In the genomic region with DNA sequence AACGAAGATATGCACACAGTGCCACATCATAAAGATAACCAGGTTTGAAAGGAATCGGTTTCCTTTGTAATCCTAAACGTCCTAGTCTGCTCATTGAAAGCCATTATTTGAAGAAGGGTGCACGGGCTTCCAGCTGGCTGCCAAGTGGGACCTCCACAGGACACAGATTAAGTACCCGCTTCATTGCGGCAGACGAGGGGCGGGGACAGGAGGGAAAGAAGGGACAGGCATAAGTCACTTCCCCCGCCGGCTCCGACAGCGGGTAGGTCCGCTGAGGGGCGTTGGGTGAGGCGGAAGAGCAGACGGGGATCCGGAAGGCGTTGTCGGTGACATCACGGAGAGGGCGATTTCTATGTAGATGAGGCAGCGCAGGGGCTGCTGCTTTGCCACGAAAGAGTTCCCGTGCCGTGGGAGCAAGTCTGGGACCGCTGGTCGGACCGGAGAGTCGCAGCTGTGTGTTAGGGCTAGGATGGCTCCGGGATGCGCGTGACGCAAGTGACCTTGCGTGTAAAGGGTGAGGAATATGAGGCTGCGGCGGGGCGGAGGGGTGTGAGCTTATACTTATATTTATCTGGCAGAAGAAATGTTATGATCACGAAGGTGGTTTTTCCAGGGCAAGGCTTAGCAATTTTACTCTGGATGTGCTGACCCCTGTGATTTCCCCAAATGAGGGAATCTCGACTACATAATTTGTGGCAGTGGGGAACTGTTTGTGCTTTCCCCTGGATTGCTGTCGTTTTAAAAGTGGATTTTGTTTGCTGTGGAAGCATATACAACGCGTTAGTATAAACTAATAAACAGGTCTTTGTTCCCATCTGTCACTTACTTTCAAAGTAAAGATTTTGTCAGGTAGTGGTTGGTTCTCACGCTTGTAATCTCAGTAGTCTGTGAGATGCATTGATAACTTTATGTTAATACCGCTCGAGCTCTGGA, we compare ENCODE assay signal across 1 cellular context.
TF ChIP-seq lines count a peak whose summit lies in the region.

No MANE protein-coding gene starts in this region.

TF ChIP-seq in HepG2, 621 proteins besides CTCF, POLR2A, EP300 and RAD21 (continued from another document and continues in another):
- TF ChIP-seq, protein P1, sequence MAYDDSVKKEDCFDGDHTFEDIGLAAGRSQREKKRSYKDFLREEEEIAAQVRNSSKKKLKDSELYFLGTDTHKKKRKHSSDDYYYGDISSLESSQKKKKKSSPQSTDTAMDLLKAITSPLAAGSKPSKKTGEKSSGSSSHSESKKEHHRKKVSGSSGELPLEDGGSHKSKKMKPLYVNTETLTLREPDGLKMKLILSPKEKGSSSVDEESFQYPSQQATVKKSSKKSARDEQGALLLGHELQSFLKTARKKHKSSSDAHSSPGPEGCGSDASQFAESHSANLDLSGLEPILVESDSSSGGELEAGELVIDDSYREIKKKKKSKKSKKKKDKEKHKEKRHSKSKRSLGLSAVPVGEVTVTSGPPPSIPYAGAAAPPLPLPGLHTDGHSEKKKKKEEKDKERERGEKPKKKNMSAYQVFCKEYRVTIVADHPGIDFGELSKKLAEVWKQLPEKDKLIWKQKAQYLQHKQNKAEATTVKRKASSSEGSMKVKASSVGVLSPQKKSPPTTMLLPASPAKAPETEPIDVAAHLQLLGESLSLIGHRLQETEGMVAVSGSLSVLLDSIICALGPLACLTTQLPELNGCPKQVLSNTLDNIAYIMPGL (CRISPR knock-in tag; IDR thresholded peaks at IDR 0.05; ENCODE audit: borderline replicate concordance in 1 of 2, low read depth in 1 of 2), result peak; percentile 18 to 37; a peak in 1 of 4 replicates
- TF ChIP-seq, protein P2, sequence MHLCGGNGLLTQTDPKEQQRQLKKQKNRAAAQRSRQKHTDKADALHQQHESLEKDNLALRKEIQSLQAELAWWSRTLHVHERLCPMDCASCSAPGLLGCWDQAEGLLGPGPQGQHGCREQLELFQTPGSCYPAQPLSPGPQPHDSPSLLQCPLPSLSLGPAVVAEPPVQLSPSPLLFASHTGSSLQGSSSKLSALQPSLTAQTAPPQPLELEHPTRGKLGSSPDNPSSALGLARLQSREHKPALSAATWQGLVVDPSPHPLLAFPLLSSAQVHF (CRISPR knock-in tag; IDR thresholded peaks at IDR 0.05), result 0 out of 2 replicates have a peak, but pooled peaks have one; percentile 33
- TF ChIP-seq ZHX1 (CRISPR knock-in tag; IDR thresholded peaks at IDR 0.05; ENCODE audit: low read depth) (0 out of 2 replicates have a peak, but pooled peaks have one; percentile 59), YEATS4 (CRISPR knock-in tag; IDR thresholded peaks at IDR 0.05; ENCODE audit: borderline replicate concordance) (peak; percentile 46; the same call in 1 of the 2 replicates), UBTF (CRISPR knock-in tag; IDR thresholded peaks at IDR 0.05) (peak; percentile 68), NR2C2 (CRISPR knock-in tag; IDR thresholded peaks at IDR 0.05; ENCODE audit: borderline replicate concordance) (0 out of 2 replicates have a peak, but pooled peaks have one; percentile 23), DR1 (CRISPR knock-in tag; IDR thresholded peaks at IDR 0.05) (0 out of 2 replicates have a peak, but pooled peaks have one; percentile 23), ZNF225 (CRISPR knock-in tag; IDR thresholded peaks at IDR 0.05) (0 out of 2 replicates have a peak, but pooled peaks have one; percentile 40), ARNT2 (CRISPR knock-in tag; IDR thresholded peaks at IDR 0.05; ENCODE audit: low read depth) (0 out of 2 replicates have a peak, but pooled peaks have one; percentile 24), THAP9 (CRISPR knock-in tag; IDR thresholded peaks at IDR 0.05; ENCODE audit: borderline replicate concordance) (peak; percentile 68; the same call in 1 of the 2 replicates), DRAP1 (CRISPR knock-in tag; IDR thresholded peaks at IDR 0.05) (peak; percentile 58; the same call in 1 of the 2 replicates), BRCA1 (CRISPR knock-in tag; IDR thresholded peaks at IDR 0.05) (peak; percentile 51; the same call in 1 of the 2 replicates)
- TF ChIP-seq, protein P3, sequence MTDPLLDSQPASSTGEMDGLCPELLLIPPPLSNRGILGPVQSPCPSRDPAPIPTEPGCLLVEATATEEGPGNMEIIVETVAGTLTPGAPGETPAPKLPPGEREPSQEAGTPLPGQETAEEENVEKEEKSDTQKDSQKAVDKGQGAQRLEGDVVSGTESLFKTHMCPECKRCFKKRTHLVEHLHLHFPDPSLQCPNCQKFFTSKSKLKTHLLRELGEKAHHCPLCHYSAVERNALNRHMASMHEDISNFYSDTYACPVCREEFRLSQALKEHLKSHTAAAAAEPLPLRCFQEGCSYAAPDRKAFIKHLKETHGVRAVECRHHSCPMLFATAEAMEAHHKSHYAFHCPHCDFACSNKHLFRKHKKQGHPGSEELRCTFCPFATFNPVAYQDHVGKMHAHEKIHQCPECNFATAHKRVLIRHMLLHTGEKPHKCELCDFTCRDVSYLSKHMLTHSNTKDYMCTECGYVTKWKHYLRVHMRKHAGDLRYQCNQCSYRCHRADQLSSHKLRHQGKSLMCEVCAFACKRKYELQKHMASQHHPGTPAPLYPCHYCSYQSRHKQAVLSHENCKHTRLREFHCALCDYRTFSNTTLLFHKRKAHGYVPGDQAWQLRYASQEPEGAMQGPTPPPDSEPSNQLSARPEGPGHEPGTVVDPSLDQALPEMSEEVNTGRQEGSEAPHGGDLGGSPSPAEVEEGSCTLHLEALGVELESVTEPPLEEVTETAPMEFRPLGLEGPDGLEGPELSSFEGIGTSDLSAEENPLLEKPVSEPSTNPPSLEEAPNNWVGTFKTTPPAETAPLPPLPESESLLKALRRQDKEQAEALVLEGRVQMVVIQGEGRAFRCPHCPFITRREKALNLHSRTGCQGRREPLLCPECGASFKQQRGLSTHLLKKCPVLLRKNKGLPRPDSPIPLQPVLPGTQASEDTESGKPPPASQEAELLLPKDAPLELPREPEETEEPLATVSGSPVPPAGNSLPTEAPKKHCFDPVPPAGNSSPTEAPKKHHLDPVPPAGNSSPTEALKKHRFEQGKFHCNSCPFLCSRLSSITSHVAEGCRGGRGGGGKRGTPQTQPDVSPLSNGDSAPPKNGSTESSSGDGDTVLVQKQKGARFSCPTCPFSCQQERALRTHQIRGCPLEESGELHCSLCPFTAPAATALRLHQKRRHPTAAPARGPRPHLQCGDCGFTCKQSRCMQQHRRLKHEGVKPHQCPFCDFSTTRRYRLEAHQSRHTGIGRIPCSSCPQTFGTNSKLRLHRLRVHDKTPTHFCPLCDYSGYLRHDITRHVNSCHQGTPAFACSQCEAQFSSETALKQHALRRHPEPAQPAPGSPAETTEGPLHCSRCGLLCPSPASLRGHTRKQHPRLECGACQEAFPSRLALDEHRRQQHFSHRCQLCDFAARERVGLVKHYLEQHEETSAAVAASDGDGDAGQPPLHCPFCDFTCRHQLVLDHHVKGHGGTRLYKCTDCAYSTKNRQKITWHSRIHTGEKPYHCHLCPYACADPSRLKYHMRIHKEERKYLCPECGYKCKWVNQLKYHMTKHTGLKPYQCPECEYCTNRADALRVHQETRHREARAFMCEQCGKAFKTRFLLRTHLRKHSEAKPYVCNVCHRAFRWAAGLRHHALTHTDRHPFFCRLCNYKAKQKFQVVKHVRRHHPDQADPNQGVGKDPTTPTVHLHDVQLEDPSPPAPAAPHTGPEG (CRISPR knock-in tag; IDR thresholded peaks at IDR 0.05), result 0 out of 2 replicates have a peak, but pooled peaks have one; percentile 31
- TF ChIP-seq, protein P4, sequence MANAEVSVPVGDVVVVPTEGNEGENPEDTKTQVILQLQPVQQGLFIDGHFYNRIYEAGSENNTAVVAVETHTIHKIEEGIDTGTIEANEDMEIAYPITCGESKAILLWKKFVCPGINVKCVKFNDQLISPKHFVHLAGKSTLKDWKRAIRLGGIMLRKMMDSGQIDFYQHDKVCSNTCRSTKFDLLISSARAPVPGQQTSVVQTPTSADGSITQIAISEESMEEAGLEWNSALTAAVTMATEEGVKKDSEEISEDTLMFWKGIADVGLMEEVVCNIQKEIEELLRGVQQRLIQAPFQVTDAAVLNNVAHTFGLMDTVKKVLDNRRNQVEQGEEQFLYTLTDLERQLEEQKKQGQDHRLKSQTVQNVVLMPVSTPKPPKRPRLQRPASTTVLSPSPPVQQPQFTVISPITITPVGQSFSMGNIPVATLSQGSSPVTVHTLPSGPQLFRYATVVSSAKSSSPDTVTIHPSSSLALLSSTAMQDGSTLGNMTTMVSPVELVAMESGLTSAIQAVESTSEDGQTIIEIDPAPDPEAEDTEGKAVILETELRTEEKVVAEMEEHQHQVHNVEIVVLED (CRISPR knock-in tag; IDR thresholded peaks at IDR 0.05; ENCODE audit: borderline replicate concordance), result peak; percentile 30; the same call in 1 of the 2 replicates
- TF ChIP-seq, protein P5, sequence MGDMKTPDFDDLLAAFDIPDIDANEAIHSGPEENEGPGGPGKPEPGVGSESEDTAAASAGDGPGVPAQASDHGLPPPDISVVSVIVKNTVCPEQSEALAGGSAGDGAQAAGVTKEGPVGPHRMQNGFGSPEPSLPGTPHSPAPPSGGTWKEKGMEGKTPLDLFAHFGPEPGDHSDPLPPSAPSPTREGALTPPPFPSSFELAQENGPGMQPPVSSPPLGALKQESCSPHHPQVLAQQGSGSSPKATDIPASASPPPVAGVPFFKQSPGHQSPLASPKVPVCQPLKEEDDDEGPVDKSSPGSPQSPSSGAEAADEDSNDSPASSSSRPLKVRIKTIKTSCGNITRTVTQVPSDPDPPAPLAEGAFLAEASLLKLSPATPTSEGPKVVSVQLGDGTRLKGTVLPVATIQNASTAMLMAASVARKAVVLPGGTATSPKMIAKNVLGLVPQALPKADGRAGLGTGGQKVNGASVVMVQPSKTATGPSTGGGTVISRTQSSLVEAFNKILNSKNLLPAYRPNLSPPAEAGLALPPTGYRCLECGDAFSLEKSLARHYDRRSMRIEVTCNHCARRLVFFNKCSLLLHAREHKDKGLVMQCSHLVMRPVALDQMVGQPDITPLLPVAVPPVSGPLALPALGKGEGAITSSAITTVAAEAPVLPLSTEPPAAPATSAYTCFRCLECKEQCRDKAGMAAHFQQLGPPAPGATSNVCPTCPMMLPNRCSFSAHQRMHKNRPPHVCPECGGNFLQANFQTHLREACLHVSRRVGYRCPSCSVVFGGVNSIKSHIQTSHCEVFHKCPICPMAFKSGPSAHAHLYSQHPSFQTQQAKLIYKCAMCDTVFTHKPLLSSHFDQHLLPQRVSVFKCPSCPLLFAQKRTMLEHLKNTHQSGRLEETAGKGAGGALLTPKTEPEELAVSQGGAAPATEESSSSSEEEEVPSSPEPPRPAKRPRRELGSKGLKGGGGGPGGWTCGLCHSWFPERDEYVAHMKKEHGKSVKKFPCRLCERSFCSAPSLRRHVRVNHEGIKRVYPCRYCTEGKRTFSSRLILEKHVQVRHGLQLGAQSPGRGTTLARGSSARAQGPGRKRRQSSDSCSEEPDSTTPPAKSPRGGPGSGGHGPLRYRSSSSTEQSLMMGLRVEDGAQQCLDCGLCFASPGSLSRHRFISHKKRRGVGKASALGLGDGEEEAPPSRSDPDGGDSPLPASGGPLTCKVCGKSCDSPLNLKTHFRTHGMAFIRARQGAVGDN (CRISPR knock-in tag; IDR thresholded peaks at IDR 0.05), result peak; percentile 81
